ENCODE assay signal across 8 cellular contexts in genomic region chr15:83010709-83011270, GRCh38. TPM values are rescaled to one million over a fixed set of nuclear protein-coding genes. Genes with fewer than 3 reads are reported as not detected.
DNase-seq lines count a peak whose midpoint lies in the region; ATAC-seq lines count a peak whose summit lies in the region.

No MANE protein-coding gene starts in this region.

- ATAC-seq in GM18520 (IDR thresholded peaks at IDR 0.05; ENCODE audit: unreplicated experiment) = peak; percentile 45
- ATAC-seq in HG03095 (IDR thresholded peaks at IDR 0.05; ENCODE audit: unreplicated experiment) = peak; percentile 41
- ATAC-seq in activated CD4-positive, alpha-beta T cell treated with anti-CD3 and anti-CD28 coated beads for 36 hours = peak; percentile 67

- H3K27ac Mint-ChIP-seq in activated CD4-positive, alpha-beta T cell treated with anti-CD3 and anti-CD28 coated beads for 36 hours = peak overlapping the region; percentile 96

- CTCF ChIA-PET in activated CD4-positive, alpha-beta T cell treated with anti-CD3 and anti-CD28 coated beads for 36 hours (lab: Charles Lee) = interaction anchor here (0.7 to 2.3 kb wide), 20 partner anchors 8 to 473 kb away, joined by 3 to 18 read pairs (median 4); partner anchors contain the start of genes BTBD1 and RAMAC

- POLR2A ChIA-PET in activated CD4-positive, alpha-beta T cell treated with anti-CD3 and anti-CD28 coated beads for 36 hours (lab: Charles Lee) = interaction anchor here (0.9 to 1.5 kb wide), 3 partner anchors 58 to 471 kb away, joined by 3 to 8 read pairs (median 4); partner anchors contain the start of gene RPS17

- in situ Hi-C loops in ACHN (cut with HindIII; ENCODE audit: low pct_ligation_motif_present, low pct_unique_long_range_greater_than_20kb, low sequenced_read_pairs) = no loop called here

- DNase-seq in ACHN = peak; percentile 73
- peak; percentile 74 for DNase-seq in NCI-H2227 (lab: John Stamatoyannopoulos, UW; ENCODE audit: unreplicated experiment)
- DNase-seq in activated CD4-positive, alpha-beta T cell treated with anti-CD3 and anti-CD28 coated beads for 36 hours = peak; percentile 90
- peak; percentile 76 for DNase-seq in dedifferentiated amniotic fluid mesenchymal stem cell (ENCODE audit: extremely low spot score)
- peak; percentile 93 for DNase-seq in left kidney (ENCODE audit: low read depth, low spot score)
- peak; percentile 83 to 85 for DNase-seq in stimulated activated CD4-positive, alpha-beta T cell treated with anti-CD3 and anti-CD28 coated beads, Interleukin-2, amount 100 ng/mL, for 24 hours

- peak overlapping the region; percentile 89 for H3K4me3 Mint-ChIP-seq in activated CD4-positive, alpha-beta T cell treated with anti-CD3 and anti-CD28 coated beads for 36 hours

- peaks cover 36% of the 10 kb centered on the region for H3K36me3 Mint-ChIP-seq in activated CD4-positive, alpha-beta T cell treated with anti-CD3 and anti-CD28 coated beads for 36 hours (ENCODE audit: low read depth)

- H3K4me1 Mint-ChIP-seq in activated CD4-positive, alpha-beta T cell treated with anti-CD3 and anti-CD28 coated beads for 36 hours = peaks cover 48% of the 10 kb centered on the region

- peaks cover 7% of the 10 kb centered on the region for H3K9me3 Mint-ChIP-seq in activated CD4-positive, alpha-beta T cell treated with anti-CD3 and anti-CD28 coated beads for 36 hours (ENCODE audit: low read depth)

- intact Hi-C loops in activated CD4-positive, alpha-beta T cell treated with anti-CD3 and anti-CD28 coated beads for 36 hours (cut with DNase I, micrococcal nuclease) = loop anchor here (1.0 to 5.0 kb wide), 14 partner anchors 24 to 562 kb away; partner anchors contain the start of genes BTBD1 (in 2 of the 2), RPS17 (in 2 of the 2), AP3B2 (in 1 of the 2) and HDGFL3 (in 1 of the 2)

- no peaks in the 10 kb centered on the region for H3K27me3 Mint-ChIP-seq in activated CD4-positive, alpha-beta T cell treated with anti-CD3 and anti-CD28 coated beads for 36 hours

RNA-seq across cellular contexts. Expression of gene C15orf40, which starts 0.6 kb away (rescaled TPM):
- 10 to 100 TPM; 20.2 to 23.1 TPM for total RNA-seq in activated CD4-positive, alpha-beta T cell treated with anti-CD3 and anti-CD28 coated beads for 36 hours

RNA-seq across cellular contexts. Expression of gene RAMAC, which starts 24.8 kb away (rescaled TPM):
- 10 to 100 TPM; 17.3 to 19.5 TPM for total RNA-seq in activated CD4-positive, alpha-beta T cell treated with anti-CD3 and anti-CD28 coated beads for 36 hours

RNA-seq across cellular contexts. Expression of gene BTBD1, which starts 56.3 kb away (rescaled TPM):
- 10 to 100 TPM; 58.3 to 77.6 TPM for total RNA-seq in activated CD4-positive, alpha-beta T cell treated with anti-CD3 and anti-CD28 coated beads for 36 hours

RNA-seq across cellular contexts. Expression of gene HOMER2, which starts 58.3 kb away (rescaled TPM):
- 1 to 10 TPM; 3.5 to 4.6 TPM for total RNA-seq in activated CD4-positive, alpha-beta T cell treated with anti-CD3 and anti-CD28 coated beads for 36 hours

Comparison
In these comparisons a context has a peak if more than half of its experiments do, and no peak if none do; other contexts are left out.
1. Peak in every context shown above with its lines: DNase-seq and ATAC-seq.